ENCODE assay signal across 31 cellular contexts in the genomic region with DNA sequence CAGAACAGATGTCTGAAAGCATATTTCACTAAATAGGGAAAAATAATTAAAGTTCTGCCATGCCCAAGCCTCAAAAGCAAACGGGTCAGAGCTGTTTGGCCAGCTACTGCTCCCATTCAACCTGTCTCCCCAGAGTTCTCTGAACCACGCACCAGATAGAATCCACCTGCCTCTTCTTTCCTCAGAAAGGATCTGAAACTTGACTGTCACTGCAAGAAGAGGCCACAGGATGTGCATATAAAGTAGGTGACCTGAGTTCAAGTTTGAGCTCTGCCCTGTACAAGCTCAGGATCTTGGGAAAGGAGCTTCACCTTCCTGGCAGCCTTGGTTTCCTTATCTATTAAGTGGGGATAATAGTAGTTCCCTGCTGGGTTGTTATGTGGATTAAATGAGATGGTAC.
"Had no signal": no experiment of that assay in that cellular context is flagged by ENCODE, and none has a peak within 500 bp of the region (broad histone marks: within the 10 kb centered on the region; RNA-seq: fewer than 3 reads in every experiment).

No MANE protein-coding gene starts in this region.

- H3K4me3 Mint-ChIP-seq: activated CD4-positive, alpha-beta memory T cell treated with anti-CD3 and anti-CD28 coated beads for 36 hours; activated CD4-positive, alpha-beta T cell treated with anti-CD3 and anti-CD28 coated beads for 36 hours; activated CD4-positive, alpha-beta T cell treated with anti-CD3 and anti-CD28 coated beads, Interleukin-2, amount 10 ng/mL, durations not matched to agents 24 days and 14 days; activated naive CD4-positive, alpha-beta T cell treated with anti-CD3 and anti-CD28 coated beads, Interleukin-2, amount 10 ng/mL, durations not matched to agents 7 days and 5 days; activated naive CD8-positive, alpha-beta T cell treated with anti-CD3 and anti-CD28 coated beads, Interleukin-2, amount 10 ng/mL, durations not matched to agents 7 days and 5 days; activated T-cell treated with anti-CD3 and anti-CD28 coated beads, Interleukin-2, amount 50 U/mL, for 24 hours; activated T-cell treated with anti-CD3 and anti-CD28 coated beads, Interleukin-2, amount 50 U/mL, for 72 hours; central memory CD8-positive, alpha-beta T cell; dendritic cell treated with granulocyte-macrophage colony-stimulating factor and Interleukin-4, amounts not matched to agents 40 ng/mL and 50 ng/mL, for 4 days; effector memory CD8-positive, alpha-beta T cell; T-helper 17 cell; T-helper 2 cell treated with Interferon-gamma antibody and Interleukin-4, amounts not matched to agents 5 μg/mL and 100 μg/mL, for 36 hours had no signal

- H3K27ac Mint-ChIP-seq: activated CD4-positive, alpha-beta memory T cell treated with anti-CD3 and anti-CD28 coated beads for 36 hours; activated CD4-positive, alpha-beta T cell treated with anti-CD3 and anti-CD28 coated beads for 36 hours; activated CD4-positive, alpha-beta T cell treated with anti-CD3 and anti-CD28 coated beads, Interleukin-2, amount 10 ng/mL, durations not matched to agents 24 days and 14 days; activated naive CD4-positive, alpha-beta T cell treated with anti-CD3 and anti-CD28 coated beads, Interleukin-2, amount 10 ng/mL, durations not matched to agents 7 days and 5 days; activated naive CD4-positive, alpha-beta T cell treated with anti-CD3 and anti-CD28 coated beads, Interleukin-2, amount 50 U/mL, for 72 hours; activated naive CD8-positive, alpha-beta T cell treated with anti-CD3 and anti-CD28 coated beads, Interleukin-2, amount 10 ng/mL, durations not matched to agents 7 days and 5 days; activated T-cell treated with anti-CD3 and anti-CD28 coated beads, Interleukin-2, amount 50 U/mL, for 24 hours; activated T-cell treated with anti-CD3 and anti-CD28 coated beads, Interleukin-2, amount 50 U/mL, for 72 hours; dendritic cell treated with granulocyte-macrophage colony-stimulating factor and Interleukin-4, amounts not matched to agents 40 ng/mL and 50 ng/mL, for 4 days; effector memory CD8-positive, alpha-beta T cell; T-helper 17 cell; T-helper 2 cell treated with Interferon-gamma antibody and Interleukin-4, amounts not matched to agents 5 μg/mL and 100 μg/mL, for 36 hours had no signal

- H3K9me3 Mint-ChIP-seq: activated CD4-positive, alpha-beta memory T cell treated with anti-CD3 and anti-CD28 coated beads for 36 hours; activated CD4-positive, alpha-beta T cell treated with anti-CD3 and anti-CD28 coated beads, Interleukin-2, amount 10 ng/mL, durations not matched to agents 24 days and 14 days; activated naive CD4-positive, alpha-beta T cell treated with anti-CD3 and anti-CD28 coated beads, Interleukin-2, amount 10 ng/mL, durations not matched to agents 7 days and 5 days; activated naive CD4-positive, alpha-beta T cell treated with anti-CD3 and anti-CD28 coated beads, Interleukin-2, amount 50 U/mL, for 72 hours; activated naive CD8-positive, alpha-beta T cell treated with anti-CD3 and anti-CD28 coated beads, Interleukin-2, amount 10 ng/mL, durations not matched to agents 7 days and 5 days; activated T-cell treated with anti-CD3 and anti-CD28 coated beads, Interleukin-2, amount 50 U/mL, for 24 hours; activated T-cell treated with anti-CD3 and anti-CD28 coated beads, Interleukin-2, amount 50 U/mL, for 72 hours; central memory CD8-positive, alpha-beta T cell; dendritic cell treated with granulocyte-macrophage colony-stimulating factor and Interleukin-4, amounts not matched to agents 40 ng/mL and 50 ng/mL, for 4 days; effector memory CD8-positive, alpha-beta T cell; T-helper 2 cell treated with Interferon-gamma antibody and Interleukin-4, amounts not matched to agents 5 μg/mL and 100 μg/mL, for 36 hours had no signal

- H3K36me3 Mint-ChIP-seq: activated CD4-positive, alpha-beta memory T cell treated with anti-CD3 and anti-CD28 coated beads for 36 hours; activated naive CD4-positive, alpha-beta T cell treated with anti-CD3 and anti-CD28 coated beads, Interleukin-2, amount 10 ng/mL, durations not matched to agents 7 days and 5 days; activated naive CD4-positive, alpha-beta T cell treated with anti-CD3 and anti-CD28 coated beads, Interleukin-2, amount 50 U/mL, for 72 hours; activated naive CD8-positive, alpha-beta T cell treated with anti-CD3 and anti-CD28 coated beads, Interleukin-2, amount 10 ng/mL, durations not matched to agents 7 days and 5 days had no signal

- FAIRE-seq: bronchial epithelial cell had no signal

- ATAC-seq: activated CD4-positive, alpha-beta T cell treated with anti-CD3 and anti-CD28 coated beads for 36 hours; activated naive CD4-positive, alpha-beta T cell treated with anti-CD3 and anti-CD28 coated beads, Interleukin-2, amount 50 U/mL, for 72 hours; activated T-cell treated with anti-CD3 and anti-CD28 coated beads, Interleukin-2, amount 50 U/mL, for 72 hours; effector memory CD8-positive, alpha-beta T cell; gastroesophageal sphincter; T-helper 17 cell had no signal

- H3K4me1 Mint-ChIP-seq: activated CD4-positive, alpha-beta T cell treated with anti-CD3 and anti-CD28 coated beads for 36 hours; activated CD4-positive, alpha-beta T cell treated with anti-CD3 and anti-CD28 coated beads, Interleukin-2, amount 10 ng/mL, durations not matched to agents 24 days and 14 days; activated naive CD4-positive, alpha-beta T cell treated with anti-CD3 and anti-CD28 coated beads, Interleukin-2, amount 10 ng/mL, durations not matched to agents 7 days and 5 days; activated naive CD8-positive, alpha-beta T cell treated with anti-CD3 and anti-CD28 coated beads, Interleukin-2, amount 10 ng/mL, durations not matched to agents 7 days and 5 days; central memory CD8-positive, alpha-beta T cell; T-helper 17 cell had no signal

- H3K9me3 ChIP-seq: ascending aorta, esophagus squamous epithelium, gastroesophageal sphincter, heart right ventricle had no signal

- DNase-seq: activated CD4-positive, alpha-beta memory T cell treated with anti-CD3 and anti-CD28 coated beads for 36 hours; activated CD4-positive, alpha-beta T cell treated with anti-CD3 and anti-CD28 coated beads for 36 hours; activated CD4-positive, alpha-beta T cell treated with anti-CD3 and anti-CD28 coated beads, Interleukin-2, amount 10 ng/mL, durations not matched to agents 24 days and 14 days; activated CD4-positive, CD25-positive, alpha-beta regulatory T cell; activated CD4-positive, CD25-positive, alpha-beta regulatory T cell treated with anti-CD3 and anti-CD28 coated beads, Interleukin-2, amount 50 U/mL, for 72 hours; activated CD8-positive, alpha-beta memory T cell treated with anti-CD3 and anti-CD28 coated beads, Interleukin-2, amount 50 U/mL, for 48 hours; activated gamma-delta T cell; activated naive CD4-positive, alpha-beta T cell; activated naive CD4-positive, alpha-beta T cell treated with anti-CD3 and anti-CD28 coated beads, Interleukin-2, amount 10 ng/mL, durations not matched to agents 7 days and 5 days; activated naive CD8-positive, alpha-beta T cell treated with anti-CD3 and anti-CD28 coated beads, Interleukin-2, amount 10 ng/mL, durations not matched to agents 7 days and 5 days; activated T-cell treated with anti-CD3 and anti-CD28 coated beads for 4 hours; activated T-cell treated with anti-CD3 and anti-CD28 coated beads, Interleukin-2, amount 50 U/mL, for 24 hours; activated T-cell treated with anti-CD3 and anti-CD28 coated beads, Interleukin-2, amount 50 U/mL, for 72 hours; brain microvascular endothelial cell; effector CD4-positive, alpha-beta T cell; effector memory CD8-positive, alpha-beta T cell; erythroblast; esophagus squamous epithelium; foreskin melanocyte; heart right ventricle; T-helper 1 cell; T-helper 17 cell; T1000 had no signal

- H3K27me3 ChIP-seq: ascending aorta, brain microvascular endothelial cell, gastroesophageal sphincter, heart right ventricle had no signal

- H3K4me3 ChIP-seq: ascending aorta, coronary artery, esophagus squamous epithelium, gastroesophageal sphincter, heart right ventricle had no signal

- H3K27ac ChIP-seq: ascending aorta, brain microvascular endothelial cell, coronary artery, esophagus squamous epithelium, gastroesophageal sphincter, heart right ventricle had no signal

- H3K27me3 Mint-ChIP-seq: dendritic cell treated with granulocyte-macrophage colony-stimulating factor and Interleukin-4, amounts not matched to agents 40 ng/mL and 50 ng/mL, for 4 days had no signal

- H3K4me1 ChIP-seq: ascending aorta, esophagus squamous epithelium, gastroesophageal sphincter had no signal

- H3K36me3 ChIP-seq: ascending aorta, brain microvascular endothelial cell, esophagus squamous epithelium, gastroesophageal sphincter, heart right ventricle had no signal
